Comparison of ENCODE assay signal across 21 cellular contexts in genomic region chr9:20651926-20652325, GRCh38.
"Had no signal": no experiment of that assay in that cellular context is flagged by ENCODE, and none has a peak within 500 bp of the region (broad histone marks: within the 10 kb centered on the region; RNA-seq: fewer than 3 reads in every experiment).

No MANE protein-coding gene starts in this region.

- FAIRE-seq: astrocyte had no signal

- H3K27ac ChIP-seq: hepatocyte, left ventricle myocardium inferior, pancreas, psoas muscle, right atrium auricular region, upper lobe of left lung had no signal

- ATAC-seq: activated CD4-positive, alpha-beta T cell treated with anti-CD3 and anti-CD28 coated beads for 36 hours; activated T-helper 17 cell treated with anti-CD3 and anti-CD28 coated beads, Interleukin-2, amount 50 U/mL, for 72 hours; pancreas; psoas muscle had no signal

- H3K36me3 ChIP-seq: left ventricle myocardium inferior, pancreas, right atrium auricular region, upper lobe of left lung had no signal

- H3K27me3 ChIP-seq: hepatocyte, pancreas, right atrium auricular region, upper lobe of left lung had no signal

- DNase-seq: activated B cell treated with CpG ODN at 0.5 μM for 24 hours; activated CD4-positive, alpha-beta T cell treated with anti-CD3 and anti-CD28 coated beads for 36 hours; activated CD4-positive, alpha-beta T cell treated with anti-CD3 and anti-CD28 coated beads, Interleukin-2, amount 50 U/mL, for 4 hours; activated CD8-positive, alpha-beta memory T cell treated with anti-CD3 and anti-CD28 coated beads for 24 hours; activated CD8-positive, alpha-beta memory T cell treated with anti-CD3 and anti-CD28 coated beads, Interleukin-2, amount 50 U/mL, for 4 hours; activated T-cell treated with anti-CD3 and anti-CD28 coated beads, Interleukin-2, amount 50 U/mL, for 24 hours; effector memory CD4-positive, alpha-beta T cell; glutamatergic neuron; immature natural killer cell; left ventricle myocardium inferior; midbrain; pancreas; psoas muscle; stimulated activated CD4-positive, alpha-beta T cell treated with anti-CD3 and anti-CD28 coated beads, Interleukin-4, amount 100 ng/mL, for 24 hours; stimulated activated naive CD4-positive, alpha-beta T cell treated with Interleukin-2 at 50 U/mL for 16 hours; T-helper 9 cell; upper lobe of left lung had no signal

- H3K4me3 ChIP-seq: hepatocyte, left ventricle myocardium inferior, pancreas, psoas muscle, right atrium auricular region, upper lobe of left lung had no signal

- H3K9me3 ChIP-seq: left ventricle myocardium inferior, pancreas, psoas muscle, right atrium auricular region, upper lobe of left lung had no signal

- H3K4me1 ChIP-seq: pancreas, psoas muscle, right atrium auricular region, upper lobe of left lung had no signal
